ENCODE assay signal across 30 cellular contexts in the genomic region with DNA sequence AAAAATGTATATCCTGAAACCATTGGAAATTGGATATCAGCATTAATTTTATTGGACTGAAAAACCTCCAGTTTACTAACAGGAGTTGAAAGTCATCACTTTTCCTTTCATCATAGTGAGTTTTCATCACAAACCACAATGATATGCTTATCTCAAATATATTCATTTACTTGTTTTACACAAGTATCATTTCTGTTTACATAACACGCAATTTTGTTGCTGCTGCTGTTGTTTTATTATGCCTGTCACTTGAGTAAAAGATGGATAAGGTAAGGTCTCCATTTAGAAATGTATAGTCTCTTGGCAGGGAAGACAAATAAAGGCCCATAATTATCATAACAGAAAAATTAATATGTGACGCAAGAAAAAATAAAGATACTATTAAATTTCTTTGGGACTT.
"Had no signal": no experiment of that assay in that cellular context is flagged by ENCODE, and none has a peak within 500 bp of the region (broad histone marks: within the 10 kb centered on the region; RNA-seq: fewer than 3 reads in every experiment).

No MANE protein-coding gene starts in this region.

- H3K27me3 ChIP-seq: adrenal gland, ascending aorta, breast epithelium, cardiac muscle cell, colonic mucosa, gastrocnemius medialis, heart left ventricle had no signal

- H3K4me1 ChIP-seq: adrenal gland, ascending aorta, breast epithelium, colonic mucosa, heart left ventricle had no signal

- H3K9me3 ChIP-seq: adrenal gland, ascending aorta, breast epithelium, colonic mucosa, gastrocnemius medialis, heart left ventricle had no signal

- ATAC-seq: activated CD4-positive, CD25-positive, alpha-beta regulatory T cell treated with anti-CD3 and anti-CD28 coated beads, Interleukin-2, amount 50 U/mL, for 24 hours; activated CD8-positive, alpha-beta memory T cell treated with anti-CD3 and anti-CD28 coated beads, Interleukin-2, amount 10 ng/mL, durations not matched to agents 7 days and 5 days; activated CD8-positive, alpha-beta T cell treated with anti-CD3 and anti-CD28 coated beads for 36 hours; activated naive CD8-positive, alpha-beta T cell treated with anti-CD3 and anti-CD28 coated beads, Interleukin-2, amount 50 U/mL, for 24 hours; esophagus mucosa; gastrocnemius medialis; heart left ventricle; T-helper 17 cell had no signal

- H3K4me3 ChIP-seq: adrenal gland, ascending aorta, breast epithelium, cardiac muscle cell, colonic mucosa, gastrocnemius medialis, heart left ventricle had no signal

- DNase-seq: activated B cell treated with CpG ODN at 0.5 μM for 24 hours; activated CD4-positive, alpha-beta T cell treated with anti-CD3 and anti-CD28 coated beads for 48 hours; activated CD4-positive, alpha-beta T cell treated with anti-CD3 and anti-CD28 coated beads, Interleukin-2, amount 50 U/mL, for 1 hour; activated CD4-positive, alpha-beta T cell treated with anti-CD3 and anti-CD28 coated beads, Interleukin-2, amount 50 U/mL, for 48 hours; activated CD8-positive, alpha-beta memory T cell treated with anti-CD3 and anti-CD28 coated beads, Interleukin-2, amount 10 ng/mL, durations not matched to agents 7 days and 5 days; activated CD8-positive, alpha-beta memory T cell treated with anti-CD3 and anti-CD28 coated beads, Interleukin-2, amount 50 U/mL, for 4 hours; activated CD8-positive, alpha-beta T cell treated with anti-CD3 and anti-CD28 coated beads for 36 hours; activated effector memory CD4-positive, alpha-beta T cell treated with anti-CD3 and anti-CD28 coated beads, Interleukin-2, amount 50 U/mL, for 16 hours; activated naive CD4-positive, alpha-beta T cell treated with anti-CD3 and anti-CD28 coated beads for 36 hours; activated naive CD8-positive, alpha-beta T cell treated with anti-CD3 and anti-CD28 coated beads for 36 hours; activated naive CD8-positive, alpha-beta T cell treated with anti-CD3 and anti-CD28 coated beads, Interleukin-2, amount 50 U/mL, for 24 hours; activated T-cell treated with anti-CD3 and anti-CD28 coated beads, Interleukin-2, amount 50 U/mL, for 1 hour; adrenal gland; central memory CD4-positive, alpha-beta T cell; cerebellar nuclear complex; colonic mucosa; effector CD8-positive, alpha-beta T cell; foreskin fibroblast; gastrocnemius medialis; glutamatergic neuron; heart left ventricle; T-helper 1 cell; T-helper 17 cell; T1000; WERI-Rb-1 had no signal

- H3K36me3 ChIP-seq: adrenal gland, ascending aorta, breast epithelium, cardiac muscle cell, colonic mucosa, gastrocnemius medialis, heart left ventricle, WERI-Rb-1 had no signal

- H3K27ac ChIP-seq: adrenal gland, ascending aorta, cardiac muscle cell, colonic mucosa, heart left ventricle, WERI-Rb-1 had no signal
